Comparison of ENCODE assay signal across 14 cellular contexts in the genomic region with DNA sequence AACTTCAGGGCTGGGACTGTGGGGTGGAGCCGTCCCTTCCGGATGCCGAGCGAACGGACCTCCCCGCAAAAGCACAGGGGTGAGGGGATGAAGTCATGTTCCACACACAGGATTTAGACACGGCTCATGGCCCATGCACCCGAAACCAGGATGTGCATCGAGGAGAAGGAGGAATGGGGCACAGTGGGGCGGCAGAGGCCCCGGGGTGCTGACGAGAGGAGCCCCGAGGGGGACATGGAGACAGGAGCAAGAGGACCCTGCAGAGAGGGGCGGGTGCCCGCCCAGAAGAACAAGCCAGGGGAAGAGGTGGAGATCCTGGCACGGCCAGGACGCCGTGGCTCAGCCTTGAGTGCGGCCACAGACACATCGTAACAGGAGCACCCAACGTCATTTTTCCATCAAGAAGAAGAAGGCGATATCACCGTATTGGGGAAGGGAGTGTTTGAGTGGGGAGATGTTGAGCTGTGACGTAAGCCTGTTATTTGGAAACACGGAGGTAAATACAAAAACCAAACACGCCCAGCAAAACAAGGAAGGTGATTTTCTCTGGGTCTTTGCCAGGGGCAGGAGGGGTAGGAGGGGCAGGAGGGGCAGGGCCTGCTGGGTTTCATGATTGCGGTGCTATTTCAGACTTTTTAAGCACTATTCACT. TPM values are rescaled to one million over a fixed set of nuclear protein-coding genes. Genes with fewer than 3 reads are reported as not detected.
DNase-seq lines count a peak whose midpoint lies in the region; ATAC-seq, FAIRE-seq and TF ChIP-seq lines count a peak whose summit lies in the region.
"Had no signal": no experiment of that assay in that cellular context is flagged by ENCODE, and none has a peak within 500 bp of the region (broad histone marks: within the 10 kb centered on the region; RNA-seq: fewer than 3 reads in every experiment).

No MANE protein-coding gene starts in this region.

- H3K79me2 ChIP-seq in OCI-LY3 (ENCODE audit: low read length) (no peaks in the 10 kb centered on the region), GM23248 (ENCODE audit: insufficient read depth) (no peaks in the 10 kb centered on the region), mesendoderm (ENCODE audit: control insufficient read depth, insufficient read depth, low read length) (no peaks in the 10 kb centered on the region)

- ATAC-seq in heart left ventricle: peak in 1 of 4 donors; percentile 45

- H2BK5ac ChIP-seq in mesendoderm (ENCODE audit: low read length): no peak overlapping the region

- peaks cover 0 to 21% (median 16%) of the 10 kb centered on the region in 9 donors for H3K36me3 ChIP-seq in heart left ventricle
- H3K36me3 ChIP-seq in right atrium auricular region: peaks cover 15% of the 10 kb centered on the region
- H3K36me3 ChIP-seq in OCI-LY3 (replicated peaks; ENCODE audit: low read depth, low read length): no peaks in the 10 kb centered on the region
- H3K36me3 ChIP-seq in kidney (ENCODE audit: control insufficient read depth in 1 of 2, insufficient read depth in 2 of 2, low read length in 2 of 2): peaks cover 3 to 16% of the 10 kb centered on the region in 2 donors
- peaks cover 12% of the 10 kb centered on the region; the same call in 1 of the 2 replicates for H3K36me3 ChIP-seq in GM23248 (ENCODE audit: low read depth)
- H3K36me3 ChIP-seq in mesendoderm (ENCODE audit: control insufficient read depth, insufficient read depth, low read length): no peaks in the 10 kb centered on the region

- no peak overlapping the region for H2BK120ac ChIP-seq in mesendoderm (ENCODE audit: low read depth, low read length)

- no peak for FAIRE-seq in kidney (lab: Jason Lieb, UNC)
- FAIRE-seq: islet of Langerhans had no signal

- no peaks in the 10 kb centered on the region for H4K20me1 ChIP-seq in OCI-LY3 (ENCODE audit: insufficient read depth, low read length)
- no peaks in the 10 kb centered on the region for H4K20me1 ChIP-seq in GM23248 (ENCODE audit: insufficient read depth)

- H3K9ac ChIP-seq in OCI-LY3 (ENCODE audit: low read length): no peak overlapping the region
- no peak overlapping the region for H3K9ac ChIP-seq in kidney (ENCODE audit: low read length in 2 of 2)
- no peak overlapping the region for H3K9ac ChIP-seq in GM23248
- no peak overlapping the region for H3K9ac ChIP-seq in mesendoderm (ENCODE audit: low read length)

- no peak overlapping the region for H4K5ac ChIP-seq in mesendoderm (ENCODE audit: low read length)

- no peak overlapping the region for H2BK15ac ChIP-seq in mesendoderm (replicated peaks; ENCODE audit: low read depth)

- TF ChIP-seq POLR2A in heart left ventricle (IDR thresholded peaks at IDR 0.05): no peak

- peaks cover 28% of the 10 kb centered on the region for H3F3A ChIP-seq in GM23248 (ENCODE audit: insufficient read depth)

- no peak overlapping the region for H3K4ac ChIP-seq in mesendoderm (ENCODE audit: low read depth, low read length)

- no peak overlapping the region for H3K18ac ChIP-seq in mesendoderm (ENCODE audit: low read length)

- intact Hi-C loops in heart left ventricle (cut with DNase I): no loop called here
- intact Hi-C loops in kidney (cut with DNase I): no loop called here

- H2AFZ ChIP-seq in OCI-LY3 (ENCODE audit: low read depth, low read length) (no peak overlapping the region), GM23248 (no peak overlapping the region)

- no peak overlapping the region for H3K56ac ChIP-seq in mesendoderm (ENCODE audit: low read length)

- no peak overlapping the region for H3K23ac ChIP-seq in mesendoderm (ENCODE audit: low read length)

- H3K4me3 ChIP-seq in heart left ventricle (no peak overlapping the region), right atrium auricular region (no peak overlapping the region), OCI-LY3 (ENCODE audit: low read length) (peak overlapping the region; percentile 71; the same call in 1 of the 2 replicates), kidney (ENCODE audit: low read length in 2 of 2) (no peak overlapping the region), GM23248 (no peak overlapping the region), mesendoderm (ENCODE audit: low read length) (no peak overlapping the region)

- no peak for TF ChIP-seq CTCF in heart left ventricle (IDR thresholded peaks at IDR 0.05)
- TF ChIP-seq CTCF in right atrium auricular region (IDR thresholded peaks at IDR 0.05): no peak
- no peak for TF ChIP-seq CTCF in OCI-LY3 (IDR thresholded peaks at IDR 0.05; ENCODE audit: low read depth, low read length)
- TF ChIP-seq CTCF in kidney (IDR thresholded peaks at IDR 0.05; ENCODE audit: borderline replicate concordance, extremely low read depth, insufficient read depth): no peak

- H3K9me2 ChIP-seq in GM23248 (ENCODE audit: insufficient read depth): no peaks in the 10 kb centered on the region

- H3K4me1 ChIP-seq in heart left ventricle (no peaks in the 10 kb centered on the region), right atrium auricular region (no peaks in the 10 kb centered on the region), OCI-LY3 (ENCODE audit: low read length) (0 out of 2 replicates have a peak, but pooled peaks cover 3% of the 10 kb centered on the region), kidney (ENCODE audit: control insufficient read depth in 1 of 2, insufficient read depth in 1 of 2, low read depth in 1 of 2, low read length in 2 of 2) (no peaks in the 10 kb centered on the region), GM23248 (ENCODE audit: insufficient read depth) (no peaks in the 10 kb centered on the region), mesendoderm (ENCODE audit: control insufficient read depth, low read depth, low read length) (no peaks in the 10 kb centered on the region)

- H3K79me1 ChIP-seq in mesendoderm (ENCODE audit: low read length): no peaks in the 10 kb centered on the region

- 64 to 77% (median 75%) methylated on average over 27 of the region's 27 CpGs for WGBS in heart left ventricle, 4 donors
- WGBS in GM23248 (ENCODE audit: low coverage in 1 of 2, low lambda C conversion rate in 2 of 2, missing lambda C conversion rate in 2 of 2), 2 experiments: 60 to 69% methylated on average over 26 to 27 of the region's 27 CpGs
- WGBS in mesendoderm (ENCODE audit: extremely low coverage, insufficient coverage, low lambda C conversion rate): no CpG with 5 or more reads among the region's 27 CpGs

- H3K9me3 ChIP-seq in heart left ventricle (peaks cover 0 to 7% (median 0%) of the 10 kb centered on the region in 12 donors), right atrium auricular region (no peaks in the 10 kb centered on the region), OCI-LY3 (ENCODE audit: insufficient read depth, low read length) (no peaks in the 10 kb centered on the region), kidney (ENCODE audit: control insufficient read depth in 1 of 2, low read length in 2 of 2) (peaks cover 0 to 7% of the 10 kb centered on the region in 2 donors), GM23248 (ENCODE audit: low read depth) (no peaks in the 10 kb centered on the region)

- peak in 3 of 5 donors; percentile 10 to 52 (median 26) for DNase-seq in heart left ventricle
- DNase-seq in right atrium auricular region (ENCODE audit: low spot score): no peak
- peak; percentile 88 for DNase-seq in kidney
- DNase-seq in GM23248: no peak
- no peak for DNase-seq in hypothalamus (lab: John Stamatoyannopoulos, UW)
- DNase-seq in mesendoderm: no peak
- no peak for DNase-seq in T-helper 9 cell
- DNase-seq: activated CD4-positive, CD25-positive, alpha-beta regulatory T cell; occipital lobe; stimulated activated CD4-positive, alpha-beta T cell treated with anti-CD3 and anti-CD28 coated beads, Interleukin-4, amount 100 ng/mL, for 24 hours had no signal

- no peak overlapping the region for H3K27ac ChIP-seq in heart left ventricle
- no peak overlapping the region for H3K27ac ChIP-seq in right atrium auricular region
- H3K27ac ChIP-seq in OCI-LY3 (ENCODE audit: low read length): no peak overlapping the region
- H3K27ac ChIP-seq in kidney (ENCODE audit: low read depth in 2 of 2, low read length in 2 of 2): peak overlapping the region; percentile 34 to 75
- no peak overlapping the region for H3K27ac ChIP-seq in GM23248
- no peak overlapping the region for H3K27ac ChIP-seq in mesendoderm (ENCODE audit: low read depth, low read length)

- peak overlapping the region; percentile 57; the same call in 1 of the 2 replicates for H3K4me2 ChIP-seq in OCI-LY3 (ENCODE audit: low read length)
- no peak overlapping the region for H3K4me2 ChIP-seq in GM23248 (ENCODE audit: unreplicated experiment)
- no peak overlapping the region for H3K4me2 ChIP-seq in mesendoderm (ENCODE audit: low read length)

- H4K8ac ChIP-seq in mesendoderm (ENCODE audit: low read depth, low read length): no peak overlapping the region

- in situ Hi-C loops in GM23248 (cut with MboI): no loop called here

- H3K27me3 ChIP-seq in heart left ventricle (no peaks in the 10 kb centered on the region), right atrium auricular region (no peaks in the 10 kb centered on the region), OCI-LY3 (ENCODE audit: low read depth, low read length) (no peaks in the 10 kb centered on the region), GM23248 (replicated peaks; ENCODE audit: insufficient read depth) (no peaks in the 10 kb centered on the region), mesendoderm (ENCODE audit: insufficient read depth, low read length, poor library complexity) (no peaks in the 10 kb centered on the region)

- no peak overlapping the region for H2AK5ac ChIP-seq in mesendoderm (ENCODE audit: low read length)

RNA-seq across cellular contexts. Expression of gene FOXL3, which starts 25.3 kb away (rescaled TPM):
- total RNA-seq in heart left ventricle: not detected
- polyA plus RNA-seq in heart left ventricle: not detected
- total RNA-seq in right atrium auricular region: not detected
- not detected for total RNA-seq in kidney
- not detected for polyA plus RNA-seq in kidney (ENCODE audit: insufficient read depth, low read depth, low replicate concordance)
- not detected in 2 replicates for total RNA-seq in GM23248 (2014; rRNA removed; shearing (Covaris generic))
- polyA plus RNA-seq in GM23248 (2016; fragmentation: Nextera tagmentation; extraction: Ambion mirVana): not detected in 2 replicates
- polyA plus RNA-seq in mesendoderm (2013, experiment 1 of 2): not detected
- not detected for polyA plus RNA-seq in mesendoderm (2013, experiment 2 of 2)
- total RNA-seq: CD4-positive, alpha-beta memory T cell; occipital lobe; subcutaneous adipose tissue had no signal
- polyA plus RNA-seq: CD4-positive, alpha-beta memory T cell had no signal

Comparison
In these comparisons a context has a peak if more than half of its experiments do, and no peak if none do; other contexts are left out.
1. DNase-seq: peak in heart left ventricle (3 of 5) and kidney (single experiment); none in right atrium auricular region (single experiment), GM23248 (single experiment), hypothalamus (0 of 51), mesendoderm (single experiment) and T-helper 9 cell (single experiment).
2. H3K27ac ChIP-seq: peak in kidney (2 of 2); none in heart left ventricle (0 of 12), right atrium auricular region (0 of 2), OCI-LY3 (single experiment), GM23248 (single experiment) and mesendoderm (single experiment).